ENCODE assay signal across 19 cellular contexts in the genomic region with DNA sequence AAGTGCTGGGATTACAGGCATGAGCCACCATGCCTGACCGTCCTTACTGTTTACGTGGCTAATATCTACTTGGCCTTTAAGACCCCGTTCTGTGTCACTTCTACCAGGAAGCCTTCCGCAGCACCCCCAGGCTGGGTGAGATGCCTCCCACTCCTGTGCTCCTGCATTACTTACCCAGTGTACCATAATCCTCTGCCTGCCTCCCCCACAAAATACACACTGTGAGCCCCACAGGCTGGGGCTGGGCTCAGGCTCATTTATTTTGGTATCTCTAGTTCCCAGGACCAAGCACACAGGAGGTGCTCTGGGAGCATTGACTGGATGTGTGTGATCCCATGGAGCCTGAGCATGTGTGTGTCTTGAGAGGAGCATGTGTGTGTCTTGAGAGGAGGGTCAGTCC. TPM values are rescaled to one million over a fixed set of nuclear protein-coding genes. Genes with fewer than 3 reads are reported as not detected.
DNase-seq lines count a peak whose midpoint lies in the region; ATAC-seq and TF ChIP-seq lines count a peak whose summit lies in the region.
"Had no signal": no experiment of that assay in that cellular context is flagged by ENCODE, and none has a peak within 500 bp of the region (broad histone marks: within the 10 kb centered on the region; RNA-seq: fewer than 3 reads in every experiment).

No MANE protein-coding gene starts in this region.

- TF ChIP-seq POLR2A in heart left ventricle (IDR thresholded peaks at IDR 0.05), result no peak
- TF ChIP-seq POLR2A in body of pancreas (IDR thresholded peaks at IDR 0.05), result no peak

- H3K36me3 ChIP-seq in heart left ventricle (peaks cover 0 to 7% (median 0%) of the 10 kb centered on the region in 9 donors), body of pancreas (replicated peaks in 1 of 2; ENCODE audit: insufficient read depth in 1 of 2, low read depth in 2 of 2) (no peaks in the 10 kb centered on the region)

- TF ChIP-seq CTCF in heart left ventricle (IDR thresholded peaks at IDR 0.05) (no peak), body of pancreas (IDR thresholded peaks at IDR 0.05) (no peak)

- H3K4me1 ChIP-seq in heart left ventricle (peaks cover 14 to 100% (median 82%) of the 10 kb centered on the region in 12 donors), body of pancreas (no peaks in the 10 kb centered on the region)

- no peaks in the 10 kb centered on the region for H3K27me3 ChIP-seq in heart left ventricle
- H3K27me3 ChIP-seq in body of pancreas, result no peaks in the 10 kb centered on the region

- H3K4me3 ChIP-seq in heart left ventricle (no peak overlapping the region), body of pancreas (no peak overlapping the region)

- no peak for ATAC-seq in heart left ventricle
- ATAC-seq in left cardiac atrium, result no peak
- no peak for ATAC-seq in body of pancreas
- no peak for ATAC-seq in GM19035 (IDR thresholded peaks at IDR 0.05; ENCODE audit: unreplicated experiment)

- peak overlapping the region in 9 of 12 donors; percentile 16 to 96 (median 88) for H3K27ac ChIP-seq in heart left ventricle
- H3K27ac ChIP-seq in angular gyrus (ENCODE audit: low read depth, low read length), result peak overlapping the region; percentile 14
- H3K27ac ChIP-seq in body of pancreas, result no peak overlapping the region
- H3K27ac ChIP-seq: C4-2B had no signal

- intact Hi-C loops in heart left ventricle (cut with DNase I), result loop anchor here in 1 of 10 donors (5.0 kb wide), 1 partner anchor 34 kb away; no protein-coding TSS in a partner anchor
- intact Hi-C loops in left cardiac atrium (cut with DNase I), result no loop called here
- intact Hi-C loops in posterior vena cava (cut with DNase I), result no loop called here
- intact Hi-C loops in body of pancreas (cut with DNase I), result no loop called here

- H3K9me3 ChIP-seq in heart left ventricle, result no peaks in the 10 kb centered on the region
- no peaks in the 10 kb centered on the region for H3K9me3 ChIP-seq in body of pancreas

- DNase-seq in heart left ventricle (no peak), left cardiac atrium (no peak), kidney tubule cell (ENCODE audit: low spot score) (peak; percentile 22), posterior vena cava (ENCODE audit: low spot score) (peak; percentile 58), body of pancreas (no peak), NCI-H2196 (lab: John Stamatoyannopoulos, UW; ENCODE audit: unreplicated experiment) (no peak)
- DNase-seq: Calu3; CD8-positive, alpha-beta memory T cell; Karpas-422; NCI-H1694; NCI-H2081; NCI-H2171; NCI-H526 treated with DMSO at 0.1 percent for 48 hours; OCI-M1 had no signal

- WGBS in heart left ventricle, 4 donors, result 84 to 94% (median 90%) methylated on average over 4 of the region's 4 CpGs
- 90 to 94% methylated on average over 4 of the region's 4 CpGs for WGBS in body of pancreas, 2 donors

RNA-seq across cellular contexts. Expression of a gene that starts 14.9 kb away (rescaled TPM):
- total RNA-seq in heart left ventricle (100 to 1,000 TPM; 227 to 413 (median 254) TPM), left cardiac atrium (100 to 1,000 TPM; 213 to 242 TPM), posterior vena cava (100 to 1,000 TPM in 1 of 2 donors, 10 to 100 TPM in 1; 81.5 to 102 TPM), body of pancreas (10 to 100 TPM in 1 of 2 donors, 1 to 10 TPM in 1; 9.9 to 20.1 TPM)
- 100 to 1,000 TPM; 112 to 245 TPM for polyA plus RNA-seq in heart left ventricle

RNA-seq across cellular contexts. Expression of a gene that starts 33.7 kb away (rescaled TPM):
- not detected for total RNA-seq in heart left ventricle
- polyA plus RNA-seq in heart left ventricle, result not detected
- total RNA-seq in left cardiac atrium, result not detected
- total RNA-seq in posterior vena cava, result not detected
- total RNA-seq in body of pancreas, result 1 to 10 TPM in 1 of 2 donors, not detected in 1; 1.3 TPM
- total RNA-seq: Calu3; CD8-positive, alpha-beta memory T cell; Daoy; M059J had no signal

Comparison
In these comparisons a context has a peak if more than half of its experiments do, and no peak if none do; other contexts are left out.
1. DNase-seq: peak in kidney tubule cell (single experiment) and posterior vena cava (single experiment); none in heart left ventricle (0 of 5), left cardiac atrium (single experiment), body of pancreas (0 of 4) and NCI-H2196 (single experiment).
2. H3K27ac ChIP-seq: peak in heart left ventricle (9 of 12) and angular gyrus (single experiment); none in body of pancreas (0 of 4).